ENCODE assay signal across 19 cellular contexts in genomic region chr12:132103542-132104308, GRCh38. TPM values are rescaled to one million over a fixed set of nuclear protein-coding genes. Genes with fewer than 3 reads are reported as not detected.
DNase-seq lines count a peak whose midpoint lies in the region; ATAC-seq and TF ChIP-seq lines count a peak whose summit lies in the region.
"Had no signal": no experiment of that assay in that cellular context is flagged by ENCODE, and none has a peak within 500 bp of the region (broad histone marks: within the 10 kb centered on the region; RNA-seq: fewer than 3 reads in every experiment).

No MANE protein-coding gene starts in this region.

- H3K9me3 ChIP-seq in ES-I3 (ENCODE audit: control insufficient read depth, insufficient read depth, low read length) (no peaks in the 10 kb centered on the region), Panc1 (ENCODE audit: control insufficient read depth, insufficient read depth, low read depth, low read length) (no peaks in the 10 kb centered on the region), iPS-20b (ENCODE audit: insufficient read depth, low read depth, low read length) (no peaks in the 10 kb centered on the region), osteoblast (ENCODE audit: low read depth, low read length) (no peaks in the 10 kb centered on the region)
- H3K9me3 ChIP-seq: MG63, SJSA1 had no signal

- CTCF ChIA-PET in Panc1 (lab: Charles Lee), result no interaction called here

- peak; percentile 23; the same call in 1 of the 2 replicates for ATAC-seq in Panc1
- ATAC-seq in GM19395 (IDR thresholded peaks at IDR 0.05; ENCODE audit: unreplicated experiment), result no peak
- ATAC-seq: CD8-positive, alpha-beta T cell; PC-3 had no signal

- H3K79me2 ChIP-seq in osteoblast (ENCODE audit: insufficient read depth, low read length), result peaks cover 29% of the 10 kb centered on the region

- H3K36me3 ChIP-seq in ES-I3 (ENCODE audit: insufficient read depth, low read length) (peaks cover 5% of the 10 kb centered on the region; the same call in 1 of the 2 replicates), Panc1 (ENCODE audit: control insufficient read depth, insufficient read depth, low read length) (peaks cover 7% of the 10 kb centered on the region), iPS-20b (ENCODE audit: insufficient read depth, low read depth, low read length) (peaks cover 23% of the 10 kb centered on the region; the same call in 1 of the 2 replicates), osteoblast (ENCODE audit: insufficient read depth, low read length) (peaks cover 19% of the 10 kb centered on the region)

- H3K4me2 ChIP-seq in osteoblast (ENCODE audit: insufficient read depth, low read length), result no peak overlapping the region

- H3K27ac ChIP-seq in Panc1 (ENCODE audit: low read length), result no peak overlapping the region
- no peak overlapping the region for H3K27ac ChIP-seq in iPS-20b (ENCODE audit: low read length)
- no peak overlapping the region for H3K27ac ChIP-seq in osteoblast (ENCODE audit: low read depth, low read length)
- H3K27ac ChIP-seq: SJSA1 had no signal

- POLR2A ChIA-PET in Panc1 (lab: Charles Lee), result no interaction called here

- DNase-seq in Panc1 (ENCODE audit: low read depth, low spot score) (no peak), osteoblast (ENCODE audit: insufficient read length, low spot score, missing footprints) (peak; percentile 26), GF-D8 (lab: John Stamatoyannopoulos, UW) (no peak), GM13977 (ENCODE audit: low spot score) (no peak)
- no peak for DNase-seq in activated CD4-positive, alpha-beta T cell treated with anti-CD3 and anti-CD28 coated beads, Interleukin-2, amount 50 U/mL, for 1 hour
- DNase-seq: CD8-positive, alpha-beta T cell; DMS79 treated with DMSO at 0.1 percent for 48 hours; GDM1; Karpas-422; MG63; NCI-H1092; NCI-H2081 treated with DMSO at 0.1 percent for 48 hours; NCI-H510A; NCI-H774; PC-3 had no signal

- peaks cover 19% of the 10 kb centered on the region for H4K20me1 ChIP-seq in osteoblast (ENCODE audit: insufficient read depth, low read length)

- in situ Hi-C loops in Panc1 (cut with HindIII; ENCODE audit: low pct_unique_long_range_greater_than_20kb, low sequenced_read_pairs), result no loop called here
- in situ Hi-C loops in GM13977 (cut with MboI; ENCODE audit: low pct_unique_long_range_greater_than_20kb, low sequenced_read_pairs, unreplicated experiment), result no loop called here

- H2AFZ ChIP-seq in osteoblast (ENCODE audit: low read length), result no peak overlapping the region

- H3K4me1 ChIP-seq in ES-I3 (ENCODE audit: insufficient read depth, low read length) (no peaks in the 10 kb centered on the region), Panc1 (ENCODE audit: control insufficient read depth, insufficient read depth, low read length) (no peaks in the 10 kb centered on the region), iPS-20b (ENCODE audit: insufficient read depth, low read length) (peaks cover 3% of the 10 kb centered on the region; the same call in 1 of the 2 replicates), osteoblast (ENCODE audit: insufficient read depth, low read length) (peaks cover 11% of the 10 kb centered on the region)
- H3K4me1 ChIP-seq: SJSA1 had no signal

- TF ChIP-seq CTCF in Panc1 (IDR thresholded peaks at IDR 0.05) (no peak), osteoblast (IDR thresholded peaks at IDR 0.05; ENCODE audit: extremely low read depth, low read depth, low read length) (no peak), GM13977 (IDR thresholded peaks at IDR 0.05; ENCODE audit: extremely low read depth, insufficient read depth, missing control alignments) (no peak)

- no TSS peak for BruUV-seq in Panc1 (replicated peaks; lab: Mats Ljungman, UMichigan)

- H3K4me3 ChIP-seq in Panc1 (ENCODE audit: low read depth in 2 of 2, low read length in 2 of 2) (no peak overlapping the region), iPS-20b (ENCODE audit: low read length) (peak overlapping the region; percentile 33; the same call in 1 of the 2 replicates), osteoblast (ENCODE audit: insufficient read depth, low read length) (no peak overlapping the region)
- H3K4me3 ChIP-seq: MG63, SJSA1 had no signal

- no peaks in the 10 kb centered on the region for H3K27me3 ChIP-seq in Panc1 (ENCODE audit: control insufficient read depth, insufficient read depth, low read length)
- H3K27me3 ChIP-seq in iPS-20b (ENCODE audit: insufficient read depth, low read length), result no peaks in the 10 kb centered on the region
- H3K27me3 ChIP-seq in osteoblast (ENCODE audit: insufficient read depth, low read length), result no peaks in the 10 kb centered on the region
- H3K27me3 ChIP-seq: MG63, SJSA1 had no signal

- H3K9ac ChIP-seq in ES-I3 (ENCODE audit: low read depth, low read length) (peak overlapping the region; percentile 24; the same call in 1 of the 2 replicates), iPS-20b (ENCODE audit: low read depth, low read length) (peak overlapping the region; percentile 27; the same call in 1 of the 2 replicates)

- intact Hi-C loops in Panc1 (cut with micrococcal nuclease; ENCODE audit: unreplicated experiment), result no loop called here

RNA-seq across cellular contexts. Expression of gene DDX51, which starts 40.4 kb away (rescaled TPM):
- 29.3 TPM for total RNA-seq in Panc1 (2021; ENCODE audit: unreplicated experiment)
- 38.0 TPM for polyA plus RNA-seq in Panc1 (2012; ENCODE audit: insufficient read length)
- 6.2 and 7.4 TPM in 2 replicates for total RNA-seq in osteoblast

RNA-seq across cellular contexts. Expression of gene NOC4L, which starts 40.5 kb away (rescaled TPM):
- total RNA-seq in Panc1 (2021; ENCODE audit: unreplicated experiment) (29.8 TPM), osteoblast (7.7 and 11.2 TPM in 2 replicates)
- polyA plus RNA-seq in Panc1 (2012; ENCODE audit: insufficient read length), result 30.0 TPM
